Comparison of ENCODE assay signal across 25 cellular contexts in the genomic region with DNA sequence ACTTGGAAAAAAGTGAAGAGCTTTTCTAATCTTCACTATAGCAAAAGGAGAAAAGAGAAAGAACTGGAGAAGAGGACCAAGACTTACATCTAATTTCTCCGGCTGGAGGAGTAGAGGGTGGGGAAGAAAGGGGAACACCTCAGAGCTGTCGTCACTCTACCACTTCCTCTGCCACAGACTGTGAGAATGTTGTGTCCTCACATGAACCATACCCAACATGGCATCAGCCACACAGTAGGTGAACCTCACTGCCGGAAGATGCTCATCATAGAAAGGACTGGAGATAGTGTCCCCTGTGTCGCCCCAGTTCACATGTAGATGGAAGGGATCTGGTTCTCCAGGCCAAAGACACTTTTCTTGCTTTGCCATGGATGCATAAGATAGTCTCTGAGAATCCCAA.
DNase-seq lines count a peak whose midpoint lies in the region; ATAC-seq and TF ChIP-seq lines count a peak whose summit lies in the region.
"Had no signal": no experiment of that assay in that cellular context is flagged by ENCODE, and none has a peak within 500 bp of the region (broad histone marks: within the 10 kb centered on the region; RNA-seq: fewer than 3 reads in every experiment).

No MANE protein-coding gene starts in this region.

- CTCF ChIA-PET in CD8-positive, alpha-beta T cell (lab: Charles Lee) = interaction anchor here (0.7 kb wide), 1 partner anchor 335 kb away, joined by 3 read pairs; no protein-coding TSS in a partner anchor
- CTCF ChIA-PET in naive thymus-derived CD4-positive, alpha-beta T cell (lab: Charles Lee) = interaction anchor here (0.6 kb wide), 1 partner anchor 1317 kb away, joined by 3 read pairs; no protein-coding TSS in a partner anchor

- peaks cover 3% of the 10 kb centered on the region for H3K4me1 ChIP-seq in CD8-positive, alpha-beta T cell (ENCODE audit: insufficient read depth, low read length)
- peaks cover 0 to 9% of the 10 kb centered on the region in 2 donors for H3K4me1 ChIP-seq in naive thymus-derived CD4-positive, alpha-beta T cell (ENCODE audit: control insufficient read depth in 2 of 2, insufficient read depth in 2 of 2, low read length in 2 of 2)
- H3K4me1 ChIP-seq: Caco-2, upper lobe of left lung had no signal

- peak; percentile 2 for DNase-seq in activated CD4-positive, alpha-beta T cell treated with anti-CD3 and anti-CD28 coated beads for 48 hours
- no peak for DNase-seq in activated CD4-positive, alpha-beta T cell treated with anti-CD3 and anti-CD28 coated beads for 4 hours
- DNase-seq in CD8-positive, alpha-beta T cell = peak in 1 of 7 experiments; percentile 48
- DNase-seq in activated T-cell treated with anti-CD3 and anti-CD28 coated beads, Interleukin-2, amount 50 U/mL, for 72 hours = peak; percentile 4 to 15
- DNase-seq in naive thymus-derived CD4-positive, alpha-beta T cell = peak in 7 of 9 donors; percentile 34 to 69 (median 63)
- no peak for DNase-seq in foreskin melanocyte
- DNase-seq in mesenteric fat pad (ENCODE audit: low spot score) = no peak
- no peak for DNase-seq in erythroblast (lab: John Stamatoyannopoulos, UW)
- DNase-seq: activated CD4-positive, alpha-beta T cell treated with anti-CD3 and anti-CD28 coated beads for 1 hour; activated CD8-positive, alpha-beta memory T cell treated with anti-CD3 and anti-CD28 coated beads, Interleukin-2, amount 50 U/mL, for 48 hours; Caco-2; cerebellar nuclear complex; DND-41; GM23248; heart left ventricle; HFFc6; mammary epithelial cell; MM.1S; NCI-H1436 treated with DMSO at 0.1 percent for 48 hours; occipital lobe; PC-3; SHP77; upper lobe of left lung had no signal

- POLR2A ChIA-PET in CD8-positive, alpha-beta T cell (lab: Charles Lee) = no interaction called here
- POLR2A ChIA-PET in naive thymus-derived CD4-positive, alpha-beta T cell (lab: Charles Lee) = no interaction called here

- peaks cover 13% of the 10 kb centered on the region for H3K4me1 Mint-ChIP-seq in CD8-positive, alpha-beta T cell (ENCODE audit: low read depth)
- peaks cover 9% of the 10 kb centered on the region for H3K4me1 Mint-ChIP-seq in activated T-cell treated with anti-CD3 and anti-CD28 coated beads, Interleukin-2, amount 50 U/mL, for 72 hours (ENCODE audit: low read depth)
- peaks cover 0 to 25% (median 17%) of the 10 kb centered on the region in 7 donors for H3K4me1 Mint-ChIP-seq in naive thymus-derived CD4-positive, alpha-beta T cell

- no peaks in the 10 kb centered on the region for H3K27me3 ChIP-seq in CD8-positive, alpha-beta T cell (ENCODE audit: insufficient read depth, low read length)
- H3K27me3 ChIP-seq in naive thymus-derived CD4-positive, alpha-beta T cell (ENCODE audit: control insufficient read depth in 2 of 2, insufficient read depth in 2 of 2, low read length in 2 of 2) = no peaks in the 10 kb centered on the region
- H3K27me3 ChIP-seq: heart left ventricle, upper lobe of left lung had no signal

- no peaks in the 10 kb centered on the region for H3K36me3 Mint-ChIP-seq in CD8-positive, alpha-beta T cell
- no peaks in the 10 kb centered on the region for H3K36me3 Mint-ChIP-seq in activated T-cell treated with anti-CD3 and anti-CD28 coated beads, Interleukin-2, amount 50 U/mL, for 72 hours (ENCODE audit: insufficient read depth in 2 of 2)
- H3K36me3 Mint-ChIP-seq in naive thymus-derived CD4-positive, alpha-beta T cell = peaks cover 0 to 26% (median 4%) of the 10 kb centered on the region in 5 donors

- ATAC-seq in CD8-positive, alpha-beta T cell = peak; percentile 92
- peak; percentile 73 to 91 for ATAC-seq in activated T-cell treated with anti-CD3 and anti-CD28 coated beads, Interleukin-2, amount 50 U/mL, for 72 hours (replicated peaks in 1 of 2)
- peak; percentile 92 for ATAC-seq in naive thymus-derived CD4-positive, alpha-beta T cell
- ATAC-seq: heart left ventricle, PC-3 had no signal

- peaks cover 11% of the 10 kb centered on the region for H3K9me3 Mint-ChIP-seq in CD8-positive, alpha-beta T cell
- H3K9me3 Mint-ChIP-seq in activated T-cell treated with anti-CD3 and anti-CD28 coated beads, Interleukin-2, amount 50 U/mL, for 72 hours = peaks cover 0 to 4% of the 10 kb centered on the region in 2 donors
- peaks cover 0 to 17% (median 5%) of the 10 kb centered on the region in 11 donors for H3K9me3 Mint-ChIP-seq in naive thymus-derived CD4-positive, alpha-beta T cell
- H3K9me3 Mint-ChIP-seq: HFFc6 had no signal

- no peaks in the 10 kb centered on the region for H3K9me3 ChIP-seq in CD8-positive, alpha-beta T cell (ENCODE audit: low read length)
- H3K9me3 ChIP-seq in naive thymus-derived CD4-positive, alpha-beta T cell (ENCODE audit: control insufficient read depth in 2 of 3, low read length in 3 of 3) = no peaks in the 10 kb centered on the region
- H3K9me3 ChIP-seq: Caco-2, upper lobe of left lung had no signal

- no peak overlapping the region for H3K27ac ChIP-seq in CD8-positive, alpha-beta T cell (ENCODE audit: low read depth, low read length)
- peak overlapping the region; percentile 31 for H3K27ac ChIP-seq in naive thymus-derived CD4-positive, alpha-beta T cell (ENCODE audit: low read depth, low read length)
- H3K27ac ChIP-seq: epithelial cell of prostate, GM23248, heart left ventricle, upper lobe of left lung had no signal

- H3K27me3 Mint-ChIP-seq in CD8-positive, alpha-beta T cell (ENCODE audit: low read depth) = peaks cover 5% of the 10 kb centered on the region
- no peaks in the 10 kb centered on the region for H3K27me3 Mint-ChIP-seq in activated T-cell treated with anti-CD3 and anti-CD28 coated beads, Interleukin-2, amount 50 U/mL, for 72 hours (ENCODE audit: low read depth)
- H3K27me3 Mint-ChIP-seq in naive thymus-derived CD4-positive, alpha-beta T cell = no peaks in the 10 kb centered on the region

- H3K4me3 ChIP-seq in CD8-positive, alpha-beta T cell (ENCODE audit: low read depth, low read length) = no peak overlapping the region
- H3K4me3 ChIP-seq in naive thymus-derived CD4-positive, alpha-beta T cell (ENCODE audit: low read length) = no peak overlapping the region
- H3K4me3 ChIP-seq: GM23248, heart left ventricle, upper lobe of left lung had no signal

- H3K36me3 ChIP-seq in CD8-positive, alpha-beta T cell (ENCODE audit: insufficient read depth, low read length) = no peaks in the 10 kb centered on the region
- H3K36me3 ChIP-seq in naive thymus-derived CD4-positive, alpha-beta T cell (ENCODE audit: control insufficient read depth in 2 of 3, insufficient read depth in 3 of 3, low read length in 3 of 3) = no peaks in the 10 kb centered on the region
- H3K36me3 ChIP-seq: heart left ventricle, upper lobe of left lung had no signal

- no peak for TF ChIP-seq POLR2A in erythroblast (IDR thresholded peaks at IDR 0.05; ENCODE audit: low read length)

- intact Hi-C loops in CD8-positive, alpha-beta T cell (cut with DNase I, micrococcal nuclease) = no loop called here
- intact Hi-C loops in naive thymus-derived CD4-positive, alpha-beta T cell (cut with micrococcal nuclease) = no loop called here

- no peak overlapping the region for H3K27ac Mint-ChIP-seq in CD8-positive, alpha-beta T cell
- H3K27ac Mint-ChIP-seq in activated T-cell treated with anti-CD3 and anti-CD28 coated beads, Interleukin-2, amount 50 U/mL, for 72 hours = no peak overlapping the region
- peak overlapping the region in 5 of 9 donors; percentile 32 to 81 (median 72) for H3K27ac Mint-ChIP-seq in naive thymus-derived CD4-positive, alpha-beta T cell
- H3K27ac Mint-ChIP-seq: B cell, HFFc6 had no signal

- no peak for TF ChIP-seq CTCF in CD8-positive, alpha-beta T cell (IDR thresholded peaks at IDR 0.05)

- H3K4me3 Mint-ChIP-seq in CD8-positive, alpha-beta T cell = peak overlapping the region; percentile 31
- H3K4me3 Mint-ChIP-seq in activated T-cell treated with anti-CD3 and anti-CD28 coated beads, Interleukin-2, amount 50 U/mL, for 72 hours = peak overlapping the region in 1 of 2 donors; percentile 36
- H3K4me3 Mint-ChIP-seq in naive thymus-derived CD4-positive, alpha-beta T cell = peak overlapping the region in 5 of 10 donors; percentile 3 to 58 (median 25)
- H3K4me3 Mint-ChIP-seq: B cell, HFFc6 had no signal

Comparison
In these comparisons a context has a peak if more than half of its experiments do, and no peak if none do; other contexts are left out.
1. DNase-seq: peak in activated CD4-positive, alpha-beta T cell treated with anti-CD3 and anti-CD28 coated beads for 48 hours (single experiment), activated T-cell treated with anti-CD3 and anti-CD28 coated beads, Interleukin-2, amount 50 U/mL, for 72 hours (2 of 2) and naive thymus-derived CD4-positive, alpha-beta T cell (7 of 9); none in activated CD4-positive, alpha-beta T cell treated with anti-CD3 and anti-CD28 coated beads for 4 hours (0 of 2), foreskin melanocyte (single experiment), mesenteric fat pad (single experiment) and erythroblast (0 of 2).
2. H3K27ac Mint-ChIP-seq: peak in naive thymus-derived CD4-positive, alpha-beta T cell (5 of 9); none in CD8-positive, alpha-beta T cell (single experiment) and activated T-cell treated with anti-CD3 and anti-CD28 coated beads, Interleukin-2, amount 50 U/mL, for 72 hours (single experiment).
3. Peak in every context shown above with its lines, with median percentiles within 50 percentile points of each other: ATAC-seq.